ENCODE assay signal across 9 cellular contexts in genomic region chr11:61756452-61757212, GRCh38. TPM values are rescaled to one million over a fixed set of nuclear protein-coding genes. Genes with fewer than 3 reads are reported as not detected.
DNase-seq lines count a peak whose midpoint lies in the region; ATAC-seq, FAIRE-seq and TF ChIP-seq lines count a peak whose summit lies in the region.
"Had no signal": no experiment of that assay in that cellular context is flagged by ENCODE, and none has a peak within 500 bp of the region (broad histone marks: within the 10 kb centered on the region; RNA-seq: fewer than 3 reads in every experiment).

No MANE protein-coding gene starts in this region.

- no peak overlapping the region for H3K27ac ChIP-seq in SK-N-SH (ENCODE audit: low read depth in 2 of 2, low read length in 1 of 2)
- H3K27ac ChIP-seq: lower lobe of right lung had no signal

- H3K9me3 ChIP-seq in SK-N-SH, result no peaks in the 10 kb centered on the region
- H3K9me3 ChIP-seq: lower lobe of right lung had no signal

- H2AFZ ChIP-seq in SK-N-SH (ENCODE audit: low read depth), result no peak overlapping the region

- H3K36me3 ChIP-seq in SK-N-SH (replicated peaks in 1 of 2; ENCODE audit: control insufficient read depth in 1 of 2, insufficient read depth in 2 of 2, low read length in 1 of 2) (no peaks in the 10 kb centered on the region), bronchial epithelial cell (ENCODE audit: control insufficient read depth, insufficient read depth, low read length) (no peaks in the 10 kb centered on the region)
- H3K36me3 ChIP-seq: lower lobe of right lung had no signal

- no peaks in the 10 kb centered on the region for H3K9me2 ChIP-seq in SK-N-SH

- TF ChIP-seq RAD21 in SK-N-SH (IDR thresholded peaks at IDR 0.05; ENCODE audit: low read length), result no peak

- no peaks in the 10 kb centered on the region for H3F3A ChIP-seq in SK-N-SH (replicated peaks; ENCODE audit: insufficient read depth)

- DNase-seq in SK-N-SH (no peak), MV-4-11 (lab: John Stamatoyannopoulos, UW) (peak; percentile 47), bronchial epithelial cell (ENCODE audit: low read depth) (peak; percentile 29), skeletal muscle cell (ENCODE audit: low read depth) (peak; percentile 20), NCI-H1694 (lab: John Stamatoyannopoulos, UW) (no peak), NCI-H2107 treated with DMSO at 0.1 percent for 48 hours (lab: John Stamatoyannopoulos, UW; ENCODE audit: unreplicated experiment) (no peak)
- DNase-seq: lower lobe of right lung had no signal

- 71% methylated on average over 8 of the region's 9 CpGs for WGBS in SK-N-SH (ENCODE audit: low lambda C conversion rate)

- H3K79me2 ChIP-seq in SK-N-SH (ENCODE audit: insufficient read depth), result no peaks in the 10 kb centered on the region

- peak overlapping the region; percentile 39 for H3K4me2 ChIP-seq in SK-N-SH

- H3K9ac ChIP-seq in SK-N-SH, result no peak overlapping the region

- no peak for FAIRE-seq in bronchial epithelial cell (lab: Jason Lieb, UNC)

- TF ChIP-seq CTCF in SK-N-SH (IDR thresholded peaks at IDR 0.05), result no peak
- TF ChIP-seq CTCF in bronchial epithelial cell (IDR thresholded peaks at IDR 0.05; ENCODE audit: insufficient read depth, low read length, severe bottlenecking), result no peak

- ATAC-seq in SK-N-SH treated with all-trans-retinoic acid at 6 μM for 48 hours (no peak), GM21526 (IDR thresholded peaks at IDR 0.05; ENCODE audit: low FRiP score, unreplicated experiment) (no peak)

- peaks cover 9 to 14% of the 10 kb centered on the region in 2 experiments; a peak in 2 of 4 replicates for H3K4me1 ChIP-seq in SK-N-SH (ENCODE audit: control insufficient read depth in 1 of 2, insufficient read depth in 2 of 2, low read depth in 1 of 2, low read length in 1 of 2)
- H3K4me1 ChIP-seq: lower lobe of right lung had no signal

- TF ChIP-seq EP300 in SK-N-SH (IDR thresholded peaks at IDR 0.05; ENCODE audit: borderline replicate concordance in 1 of 2, low read depth in 1 of 2, low read length in 1 of 2), result no peak

- POLR2A ChIA-PET in SK-N-SH (lab: Yijun Ruan, JAX), result no interaction called here

- CTCF ChIA-PET in SK-N-SH (lab: Yijun Ruan, JAX), result interaction anchor here (8.1 to 14.3 kb wide), 2 partner anchors 9 to 33 kb away, joined by 81 to 140 read pairs; partner anchors contain the start of genes FEN1 and TMEM258

- H4K20me1 ChIP-seq in SK-N-SH (ENCODE audit: insufficient read depth), result no peaks in the 10 kb centered on the region

- H3K27me3 ChIP-seq in SK-N-SH (ENCODE audit: insufficient read depth), result no peaks in the 10 kb centered on the region
- peaks cover 9% of the 10 kb centered on the region for H3K27me3 ChIP-seq in bronchial epithelial cell (ENCODE audit: control insufficient read depth, insufficient read depth, low read length)

- H3K4me3 ChIP-seq in SK-N-SH (ENCODE audit: low read depth in 2 of 2, low read length in 1 of 2) (no peak overlapping the region), bronchial epithelial cell (ENCODE audit: low read depth, low read length) (no peak overlapping the region), skeletal muscle cell (ENCODE audit: low read depth, low read length) (no peak overlapping the region)
- H3K4me3 ChIP-seq: lower lobe of right lung had no signal

TF ChIP-seq in SK-N-SH, 30 proteins besides CTCF, POLR2A, EP300 and RAD21:
- TF ChIP-seq NRF1 (IDR thresholded peaks at IDR 0.05; ENCODE audit: low read depth, low read length) (no peak), FOSL2 (IDR thresholded peaks at IDR 0.05; ENCODE audit: borderline replicate concordance, low read depth) (peak; percentile 22; the same call in 1 of the 2 replicates)

TF ChIP-seq in SK-N-SH treated with all-trans-retinoic acid at 6 μM for 48 hours, 23 proteins besides CTCF, POLR2A, EP300 and RAD21 (continues in another document):
- TF ChIP-seq ESRRG (CRISPR knock-in tag; IDR thresholded peaks at IDR 0.05) (no peak), TCF4 (CRISPR knock-in tag; IDR thresholded peaks at IDR 0.05; ENCODE audit: borderline replicate concordance) (no peak), CSDC2 (CRISPR knock-in tag; IDR thresholded peaks at IDR 0.05) (no peak), OSR1 (CRISPR knock-in tag; IDR thresholded peaks at IDR 0.05) (no peak), BACH2 (CRISPR knock-in tag; IDR thresholded peaks at IDR 0.05; ENCODE audit: borderline replicate concordance) (no peak), ARNTL (CRISPR knock-in tag; IDR thresholded peaks at IDR 0.05; ENCODE audit: borderline replicate concordance, low read depth) (no peak), ZNF8 (CRISPR knock-in tag; IDR thresholded peaks at IDR 0.05) (no peak), CSRNP3 (CRISPR knock-in tag; IDR thresholded peaks at IDR 0.05) (no peak), ZNF70 (CRISPR knock-in tag; IDR thresholded peaks at IDR 0.05) (no peak)
- TF ChIP-seq, protein P1, sequence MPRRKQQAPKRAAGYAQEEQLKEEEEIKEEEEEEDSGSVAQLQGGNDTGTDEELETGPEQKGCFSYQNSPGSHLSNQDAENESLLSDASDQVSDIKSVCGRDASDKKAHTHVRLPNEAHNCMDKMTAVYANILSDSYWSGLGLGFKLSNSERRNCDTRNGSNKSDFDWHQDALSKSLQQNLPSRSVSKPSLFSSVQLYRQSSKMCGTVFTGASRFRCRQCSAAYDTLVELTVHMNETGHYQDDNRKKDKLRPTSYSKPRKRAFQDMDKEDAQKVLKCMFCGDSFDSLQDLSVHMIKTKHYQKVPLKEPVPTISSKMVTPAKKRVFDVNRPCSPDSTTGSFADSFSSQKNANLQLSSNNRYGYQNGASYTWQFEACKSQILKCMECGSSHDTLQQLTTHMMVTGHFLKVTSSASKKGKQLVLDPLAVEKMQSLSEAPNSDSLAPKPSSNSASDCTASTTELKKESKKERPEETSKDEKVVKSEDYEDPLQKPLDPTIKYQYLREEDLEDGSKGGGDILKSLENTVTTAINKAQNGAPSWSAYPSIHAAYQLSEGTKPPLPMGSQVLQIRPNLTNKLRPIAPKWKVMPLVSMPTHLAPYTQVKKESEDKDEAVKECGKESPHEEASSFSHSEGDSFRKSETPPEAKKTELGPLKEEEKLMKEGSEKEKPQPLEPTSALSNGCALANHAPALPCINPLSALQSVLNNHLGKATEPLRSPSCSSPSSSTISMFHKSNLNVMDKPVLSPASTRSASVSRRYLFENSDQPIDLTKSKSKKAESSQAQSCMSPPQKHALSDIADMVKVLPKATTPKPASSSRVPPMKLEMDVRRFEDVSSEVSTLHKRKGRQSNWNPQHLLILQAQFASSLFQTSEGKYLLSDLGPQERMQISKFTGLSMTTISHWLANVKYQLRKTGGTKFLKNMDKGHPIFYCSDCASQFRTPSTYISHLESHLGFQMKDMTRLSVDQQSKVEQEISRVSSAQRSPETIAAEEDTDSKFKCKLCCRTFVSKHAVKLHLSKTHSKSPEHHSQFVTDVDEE (CRISPR knock-in tag; IDR thresholded peaks at IDR 0.05), result no peak
- TF ChIP-seq, protein P2, sequence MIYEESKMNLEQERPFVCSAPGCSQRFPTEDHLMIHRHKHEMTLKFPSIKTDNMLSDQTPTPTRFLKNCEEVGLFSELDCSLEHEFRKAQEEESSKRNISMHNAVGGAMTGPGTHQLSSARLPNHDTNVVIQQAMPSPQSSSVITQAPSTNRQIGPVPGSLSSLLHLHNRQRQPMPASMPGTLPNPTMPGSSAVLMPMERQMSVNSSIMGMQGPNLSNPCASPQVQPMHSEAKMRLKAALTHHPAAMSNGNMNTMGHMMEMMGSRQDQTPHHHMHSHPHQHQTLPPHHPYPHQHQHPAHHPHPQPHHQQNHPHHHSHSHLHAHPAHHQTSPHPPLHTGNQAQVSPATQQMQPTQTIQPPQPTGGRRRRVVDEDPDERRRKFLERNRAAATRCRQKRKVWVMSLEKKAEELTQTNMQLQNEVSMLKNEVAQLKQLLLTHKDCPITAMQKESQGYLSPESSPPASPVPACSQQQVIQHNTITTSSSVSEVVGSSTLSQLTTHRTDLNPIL (CRISPR knock-in tag; IDR thresholded peaks at IDR 0.05; ENCODE audit: low read depth), result no peak
- TF ChIP-seq, protein P3, sequence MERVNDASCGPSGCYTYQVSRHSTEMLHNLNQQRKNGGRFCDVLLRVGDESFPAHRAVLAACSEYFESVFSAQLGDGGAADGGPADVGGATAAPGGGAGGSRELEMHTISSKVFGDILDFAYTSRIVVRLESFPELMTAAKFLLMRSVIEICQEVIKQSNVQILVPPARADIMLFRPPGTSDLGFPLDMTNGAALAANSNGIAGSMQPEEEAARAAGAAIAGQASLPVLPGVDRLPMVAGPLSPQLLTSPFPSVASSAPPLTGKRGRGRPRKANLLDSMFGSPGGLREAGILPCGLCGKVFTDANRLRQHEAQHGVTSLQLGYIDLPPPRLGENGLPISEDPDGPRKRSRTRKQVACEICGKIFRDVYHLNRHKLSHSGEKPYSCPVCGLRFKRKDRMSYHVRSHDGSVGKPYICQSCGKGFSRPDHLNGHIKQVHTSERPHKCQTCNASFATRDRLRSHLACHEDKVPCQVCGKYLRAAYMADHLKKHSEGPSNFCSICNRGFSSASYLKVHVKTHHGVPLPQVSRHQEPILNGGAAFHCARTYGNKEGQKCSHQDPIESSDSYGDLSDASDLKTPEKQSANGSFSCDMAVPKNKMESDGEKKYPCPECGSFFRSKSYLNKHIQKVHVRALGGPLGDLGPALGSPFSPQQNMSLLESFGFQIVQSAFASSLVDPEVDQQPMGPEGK (CRISPR knock-in tag; IDR thresholded peaks at IDR 0.05; ENCODE audit: borderline replicate concordance), result no peak

RNA-seq across cellular contexts. Expression of gene MYRF, which starts 4.2 kb away (rescaled TPM):
- polyA plus RNA-seq in SK-N-SH (2012; rRNA removed), result 1.8 and 2.8 TPM in 2 replicates
- 0.97 and 1.4 TPM in 2 replicates for polyA plus RNA-seq in SK-N-SH (2012; cell fraction: cytosol; rRNA removed)
- 8.2 and 10.0 TPM in 2 replicates for polyA plus RNA-seq in SK-N-SH (2012; cell fraction: nucleus; rRNA removed)
- under 0.01 and 0.13 TPM in 2 replicates for total RNA-seq in bronchial epithelial cell

RNA-seq across cellular contexts. Expression of gene TMEM258, which starts 35.8 kb away (rescaled TPM):
- polyA plus RNA-seq in SK-N-SH (2012; rRNA removed), result 454 and 617 TPM in 2 replicates
- 466 and 537 TPM in 2 replicates for polyA plus RNA-seq in SK-N-SH (2012; cell fraction: cytosol; rRNA removed)
- 90.9 and 135 TPM in 2 replicates for polyA plus RNA-seq in SK-N-SH (2012; cell fraction: nucleus; rRNA removed)
- total RNA-seq in bronchial epithelial cell, result 61.3 and 159 TPM in 2 replicates

RNA-seq across cellular contexts. Expression of gene FEN1, which starts 36.1 kb away (rescaled TPM):
- 35.9 and 39.5 TPM in 2 replicates for polyA plus RNA-seq in SK-N-SH (2012; rRNA removed)
- 33.0 and 38.9 TPM in 2 replicates for polyA plus RNA-seq in SK-N-SH (2012; cell fraction: cytosol; rRNA removed)
- polyA plus RNA-seq in SK-N-SH (2012; cell fraction: nucleus; rRNA removed), result 16.8 and 18.5 TPM in 2 replicates
- total RNA-seq in bronchial epithelial cell, result 5.9 and 9.7 TPM in 2 replicates

Comparison
In these comparisons a context has a peak if more than half of its experiments do, and no peak if none do; other contexts are left out.
1. DNase-seq: peak in MV-4-11 (single experiment), bronchial epithelial cell (single experiment) and skeletal muscle cell (single experiment); none in SK-N-SH (single experiment), NCI-H1694 (single experiment) and NCI-H2107 treated with DMSO at 0.1 percent for 48 hours (single experiment).